Comparison of ENCODE assay signal across 25 cellular contexts in the genomic region with DNA sequence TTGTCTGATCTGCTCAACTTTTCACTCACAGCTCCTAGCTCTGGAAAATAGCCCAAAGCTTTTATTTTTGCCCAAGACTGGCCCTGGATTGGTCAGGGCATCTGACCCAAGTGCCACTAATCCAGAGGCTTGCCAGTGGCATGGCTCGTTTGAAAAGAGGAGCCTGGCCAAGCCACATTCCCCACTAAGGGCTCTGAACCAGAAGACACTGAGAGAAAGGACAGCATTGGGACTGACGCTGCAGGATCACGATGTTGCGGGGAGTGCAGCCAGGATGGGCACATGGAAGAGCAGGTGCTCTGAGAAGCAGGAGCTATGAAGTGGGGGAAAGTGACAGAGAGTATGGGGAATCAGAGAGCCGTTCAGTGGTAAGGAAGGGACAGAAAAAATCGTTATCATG. TPM values are rescaled to one million over a fixed set of nuclear protein-coding genes. Genes with fewer than 3 reads are reported as not detected.
A peak's percentile ranks its signal among the peaks of the same experiment; 100 is the strongest.
DNase-seq lines count a peak whose midpoint lies in the region; ATAC-seq and TF ChIP-seq lines count a peak whose summit lies in the region.
"Had no signal": no experiment of that assay in that cellular context is flagged by ENCODE, and none has a peak within 500 bp of the region (broad histone marks: within the 10 kb centered on the region; RNA-seq: fewer than 3 reads in every experiment).

No MANE protein-coding gene starts in this region.

- peaks cover 22 to 26% of the 10 kb centered on the region in 2 experiments for H3K4me1 ChIP-seq in trophoblast cell (ENCODE audit: control insufficient read depth in 1 of 2, insufficient read depth in 2 of 2, low read length in 2 of 2)
- H3K4me1 ChIP-seq in aorta (ENCODE audit: control insufficient read depth in 1 of 2, insufficient read depth in 2 of 2, low read length in 2 of 2) = peaks cover 9 to 16% of the 10 kb centered on the region in 2 donors
- H3K4me1 ChIP-seq: BE2C had no signal

- H3K4ac ChIP-seq in trophoblast cell (ENCODE audit: low read depth, low read length) = peak overlapping the region; percentile 43

- H3K9me3 Mint-ChIP-seq in chondrocyte (ENCODE audit: low read depth) = peaks cover 10% of the 10 kb centered on the region
- no peaks in the 10 kb centered on the region for H3K9me3 Mint-ChIP-seq in natural killer cell treated with Interleukin-12 subunit alpha and Interleukin-12 subunit beta and Interleukin-15 and Interleukin-18, amount 100 ng/mL, for 72 hours
- H3K9me3 Mint-ChIP-seq: activated CD4-positive, alpha-beta T cell treated with anti-CD3 and anti-CD28 coated beads, Interleukin-2, amount 10 ng/mL, durations not matched to agents 24 days and 14 days; activated T-cell treated with anti-CD3 and anti-CD28 coated beads, Interleukin-2, amount 50 U/mL, for 24 hours had no signal

- peak; percentile 44 for ATAC-seq in Right ventricle myocardium superior (ENCODE audit: poor library complexity)
- ATAC-seq in aorta (ENCODE audit: low FRiP score) = no peak
- ATAC-seq in HG02678 (IDR thresholded peaks at IDR 0.05; ENCODE audit: unreplicated experiment) = no peak
- no peak for ATAC-seq in GM18519 (IDR thresholded peaks at IDR 0.05; ENCODE audit: low FRiP score, unreplicated experiment)
- no peak for ATAC-seq in natural killer cell treated with Interleukin-12 subunit alpha and Interleukin-12 subunit beta and Interleukin-15 and Interleukin-18, amount 100 ng/mL, for 72 hours
- ATAC-seq: HCT116; stimulated activated naive CD8-positive, alpha-beta T cell treated with anti-CD3 and anti-CD28 coated beads, Interleukin-15, Interleukin-2, amounts not matched to agents 100 U/mL and 50 U/mL, for 24 hours had no signal

- H2AK5ac ChIP-seq in trophoblast cell (ENCODE audit: low read length) = peak overlapping the region; percentile 28

- peak overlapping the region; percentile 68 for H4K8ac ChIP-seq in trophoblast cell (ENCODE audit: low read depth, low read length)

- no peak overlapping the region for H3K4me3 Mint-ChIP-seq in chondrocyte (ENCODE audit: unreplicated experiment)
- no peak overlapping the region for H3K4me3 Mint-ChIP-seq in natural killer cell treated with Interleukin-12 subunit alpha and Interleukin-12 subunit beta and Interleukin-15 and Interleukin-18, amount 100 ng/mL, for 72 hours
- H3K4me3 Mint-ChIP-seq: activated CD4-positive, alpha-beta T cell treated with anti-CD3 and anti-CD28 coated beads, Interleukin-2, amount 10 ng/mL, durations not matched to agents 24 days and 14 days; activated naive CD8-positive, alpha-beta T cell treated with anti-CD3 and anti-CD28 coated beads, Interleukin-2, amount 10 ng/mL, durations not matched to agents 7 days and 5 days; activated T-cell treated with anti-CD3 and anti-CD28 coated beads, Interleukin-2, amount 50 U/mL, for 24 hours had no signal

- H3K4me1 Mint-ChIP-seq in chondrocyte (ENCODE audit: low read depth) = peaks cover 81% of the 10 kb centered on the region
- H3K4me1 Mint-ChIP-seq in natural killer cell treated with Interleukin-12 subunit alpha and Interleukin-12 subunit beta and Interleukin-15 and Interleukin-18, amount 100 ng/mL, for 72 hours (ENCODE audit: low read depth in 2 of 2) = peaks cover 7% of the 10 kb centered on the region in 2 donors

- peak overlapping the region; percentile 67 for H3K27ac ChIP-seq in trophoblast cell (ENCODE audit: low read depth, low read length)
- H3K27ac ChIP-seq in aorta (ENCODE audit: low read depth in 1 of 2, low read length in 2 of 2) = peak overlapping the region; percentile 98 to 100

- peak overlapping the region; percentile 79 for H3K14ac ChIP-seq in trophoblast cell (ENCODE audit: low read length)

- H3K79me1 ChIP-seq in trophoblast cell (ENCODE audit: low read length) = peaks cover 15% of the 10 kb centered on the region

- H2BK12ac ChIP-seq in trophoblast cell (ENCODE audit: low read length) = peak overlapping the region; percentile 94

- peak overlapping the region; percentile 89 for H2BK120ac ChIP-seq in trophoblast cell (ENCODE audit: insufficient read depth, low read length, poor library complexity)

- no peak overlapping the region for H3K4me2 ChIP-seq in trophoblast cell (ENCODE audit: low read length)

- H4K91ac ChIP-seq in trophoblast cell (ENCODE audit: low read depth, low read length) = peak overlapping the region; percentile 93

- no peak overlapping the region for H3K23ac ChIP-seq in trophoblast cell (ENCODE audit: low read length)

- no peaks in the 10 kb centered on the region for H3K36me3 ChIP-seq in trophoblast cell (ENCODE audit: control insufficient read depth in 1 of 2, insufficient read depth in 2 of 2, low read length in 2 of 2)
- no peaks in the 10 kb centered on the region for H3K36me3 ChIP-seq in aorta (ENCODE audit: control insufficient read depth in 1 of 2, insufficient read depth in 2 of 2, low read length in 1 of 2)
- H3K36me3 ChIP-seq: BE2C had no signal

- peak overlapping the region; percentile 43 for H2AFZ ChIP-seq in trophoblast cell (ENCODE audit: insufficient read depth, low read length, poor library complexity)

- peak overlapping the region; percentile 80 for H2BK5ac ChIP-seq in trophoblast cell (ENCODE audit: low read depth, low read length, poor library complexity)

- H3K79me2 ChIP-seq in trophoblast cell (ENCODE audit: control insufficient read depth, insufficient read depth, low read length, poor library complexity) = no peaks in the 10 kb centered on the region

- no peak overlapping the region for H3K9ac ChIP-seq in trophoblast cell (ENCODE audit: low read length)

- intact Hi-C loops in Right ventricle myocardium superior (cut with DNase I) = no loop called here
- intact Hi-C loops in cardiac septum (cut with DNase I) = no loop called here
- intact Hi-C loops in aorta (cut with DNase I) = loop anchor here in 1 of 2 donors (2.0 kb wide), 1 partner anchor 51 kb away; no protein-coding TSS in a partner anchor

- H4K12ac ChIP-seq in trophoblast cell (ENCODE audit: low read depth, low read length) = no peak overlapping the region

- H3K27ac Mint-ChIP-seq in chondrocyte (ENCODE audit: unreplicated experiment) = peak overlapping the region; percentile 97
- no peak overlapping the region for H3K27ac Mint-ChIP-seq in natural killer cell treated with Interleukin-12 subunit alpha and Interleukin-12 subunit beta and Interleukin-15 and Interleukin-18, amount 100 ng/mL, for 72 hours
- H3K27ac Mint-ChIP-seq: activated CD4-positive, alpha-beta T cell treated with anti-CD3 and anti-CD28 coated beads, Interleukin-2, amount 10 ng/mL, durations not matched to agents 24 days and 14 days; activated naive CD8-positive, alpha-beta T cell treated with anti-CD3 and anti-CD28 coated beads, Interleukin-2, amount 10 ng/mL, durations not matched to agents 7 days and 5 days; activated T-cell treated with anti-CD3 and anti-CD28 coated beads, Interleukin-2, amount 50 U/mL, for 24 hours; progenitor cell of endocrine pancreas had no signal

- no peaks in the 10 kb centered on the region for H3K27me3 Mint-ChIP-seq in chondrocyte (ENCODE audit: low read depth)
- H3K27me3 Mint-ChIP-seq in natural killer cell treated with Interleukin-12 subunit alpha and Interleukin-12 subunit beta and Interleukin-15 and Interleukin-18, amount 100 ng/mL, for 72 hours = peaks cover 20 to 30% of the 10 kb centered on the region in 2 donors
- H3K27me3 Mint-ChIP-seq: activated naive CD8-positive, alpha-beta T cell treated with anti-CD3 and anti-CD28 coated beads, Interleukin-2, amount 10 ng/mL, durations not matched to agents 7 days and 5 days had no signal

- peak overlapping the region; percentile 43 for H3K18ac ChIP-seq in trophoblast cell (ENCODE audit: low read length)

- TF ChIP-seq CTCF in chondrocyte (IDR thresholded peaks at IDR 0.05) = no peak

- no peak overlapping the region for H3K4me3 ChIP-seq in trophoblast cell (ENCODE audit: low read depth, low read length)
- H3K4me3 ChIP-seq in aorta (ENCODE audit: low read length in 2 of 2) = no peak overlapping the region
- H3K4me3 ChIP-seq: lung had no signal

- DNase-seq in Right ventricle myocardium superior = no peak
- no peak for DNase-seq in cardiac septum (ENCODE audit: low spot score)
- no peak for DNase-seq in chondrocyte (ENCODE audit: low spot score)
- DNase-seq in trophoblast cell = no peak
- DNase-seq in aorta = peak in 1 of 2 donors; percentile 74
- DNase-seq in natural killer cell treated with Interleukin-12 subunit alpha and Interleukin-12 subunit beta and Interleukin-15 and Interleukin-18, amount 100 ng/mL, for 72 hours (ENCODE audit: low spot score) = no peak
- DNase-seq: activated CD4-positive, alpha-beta T cell treated with anti-CD3 and anti-CD28 coated beads, Interleukin-2, amount 10 ng/mL, durations not matched to agents 24 days and 14 days; activated gamma-delta T cell; activated naive CD8-positive, alpha-beta T cell treated with anti-CD3 and anti-CD28 coated beads, Interleukin-2, amount 10 ng/mL, durations not matched to agents 7 days and 5 days; activated T-cell treated with anti-CD3 and anti-CD28 coated beads, Interleukin-2, amount 50 U/mL, for 24 hours; BE2C; kidney; MM.1S; NCI-H1417 treated with DMSO at 0.1 percent for 48 hours; NCI-H2081; NCI-H2227 treated with DMSO at 0.1 percent for 48 hours; NCI-H774; stimulated activated naive CD8-positive, alpha-beta T cell treated with anti-CD3 and anti-CD28 coated beads, Interleukin-15, Interleukin-2, amounts not matched to agents 100 U/mL and 50 U/mL, for 24 hours; SW 1271 had no signal

- H3K9me3 ChIP-seq in trophoblast cell (ENCODE audit: insufficient read depth, low read depth, low read length) (no peaks in the 10 kb centered on the region), aorta (ENCODE audit: control insufficient read depth, low read length) (no peaks in the 10 kb centered on the region)
- H3K9me3 ChIP-seq: BE2C had no signal

- no peaks in the 10 kb centered on the region for H3K27me3 ChIP-seq in trophoblast cell (ENCODE audit: insufficient read depth, low read length)
- H3K27me3 ChIP-seq in aorta (ENCODE audit: control insufficient read depth in 1 of 2, insufficient read depth in 2 of 2, low read length in 1 of 2) = no peaks in the 10 kb centered on the region
- H3K27me3 ChIP-seq: BE2C had no signal

- H3K36me3 Mint-ChIP-seq in chondrocyte (ENCODE audit: low read depth) = peaks cover 3% of the 10 kb centered on the region
- H3K36me3 Mint-ChIP-seq in natural killer cell treated with Interleukin-12 subunit alpha and Interleukin-12 subunit beta and Interleukin-15 and Interleukin-18, amount 100 ng/mL, for 72 hours = no peaks in the 10 kb centered on the region
- H3K36me3 Mint-ChIP-seq: activated naive CD8-positive, alpha-beta T cell treated with anti-CD3 and anti-CD28 coated beads, Interleukin-2, amount 10 ng/mL, durations not matched to agents 7 days and 5 days had no signal

- no CpG with 5 or more reads among the region's 6 CpGs for WGBS in trophoblast cell (ENCODE audit: extremely low coverage, insufficient coverage, insufficient read length)
- WGBS in aorta, 2 donors = 24 to 28% methylated on average over 6 of the region's 6 CpGs

RNA-seq across cellular contexts. Expression of a gene that starts 44.9 kb away (rescaled TPM):
- total RNA-seq in Right ventricle myocardium superior (12.2 TPM), cardiac septum (3.3 TPM), chondrocyte (218 to 498 TPM (median 227 TPM) in 3 replicates), aorta (10 to 100 TPM; 49.5 to 83.0 TPM)
- polyA plus RNA-seq in trophoblast cell (2013) = 18.9 and 20.8 TPM in 2 replicates
- polyA plus RNA-seq in aorta = 10 to 100 TPM; 26.2 to 29.4 TPM
- 1 to 10 TPM; 2.9 to 9.2 TPM for total RNA-seq in natural killer cell treated with Interleukin-12 subunit alpha and Interleukin-12 subunit beta and Interleukin-15 and Interleukin-18, amount 100 ng/mL, for 72 hours
- total RNA-seq: G401 had no signal
